Comparison of ENCODE assay signal across 12 cellular contexts in the genomic region with DNA sequence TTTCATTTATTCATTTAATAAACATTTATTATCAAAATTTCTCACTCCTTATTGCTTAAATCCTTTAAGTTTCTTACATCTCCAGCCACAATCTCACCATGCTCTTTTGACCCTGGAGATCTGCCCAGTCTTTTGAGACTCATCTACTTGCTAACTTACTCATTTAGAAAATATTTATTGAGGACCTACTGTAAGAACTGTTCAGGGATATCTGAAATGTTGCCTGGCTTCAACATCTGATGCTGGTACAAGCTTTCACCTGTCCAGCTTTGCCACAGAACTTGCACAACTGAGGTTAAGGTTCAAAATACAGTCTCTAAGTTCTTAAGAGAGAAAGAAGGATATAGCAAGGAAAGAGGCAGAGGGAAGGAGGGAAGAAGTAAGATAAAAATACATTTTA. TPM values are rescaled to one million over a fixed set of nuclear protein-coding genes. Genes with fewer than 3 reads are reported as not detected.
A peak's percentile ranks its signal among the peaks of the same experiment; 100 is the strongest.
DNase-seq lines count a peak whose midpoint lies in the region; ATAC-seq, FAIRE-seq and TF ChIP-seq lines count a peak whose summit lies in the region.
"Had no signal": no experiment of that assay in that cellular context is flagged by ENCODE, and none has a peak within 500 bp of the region (broad histone marks: within the 10 kb centered on the region; RNA-seq: fewer than 3 reads in every experiment).

No MANE protein-coding gene starts in this region.

- H4K20me1 ChIP-seq in PC-9 (ENCODE audit: insufficient read depth): 0 out of 2 replicates have a peak, but pooled peaks cover 3% of the 10 kb centered on the region
- no peaks in the 10 kb centered on the region for H4K20me1 ChIP-seq in osteoblast (ENCODE audit: insufficient read depth, low read length)

- H3K36me3 ChIP-seq in PC-9 (ENCODE audit: low read depth) (0 out of 2 replicates have a peak, but pooled peaks cover 6% of the 10 kb centered on the region), osteoblast (ENCODE audit: insufficient read depth, low read length) (peaks cover 13% of the 10 kb centered on the region)

- peak; percentile 56 for FAIRE-seq in GM19239 (lab: Jason Lieb, UNC)

- H3F3A ChIP-seq in PC-9 (ENCODE audit: insufficient read depth, low read depth): no peaks in the 10 kb centered on the region; the same call in 1 of the 2 replicates

- H3K4me3 ChIP-seq in PC-9: no peak overlapping the region
- H3K4me3 ChIP-seq in epithelial cell of esophagus (ENCODE audit: low read length): no peak overlapping the region
- no peak overlapping the region for H3K4me3 ChIP-seq in osteoblast (ENCODE audit: insufficient read depth, low read length)
- H3K4me3 ChIP-seq: MG63, smooth muscle cell, suprapubic skin had no signal

- BruUV-seq in PC-9 (replicated peaks; lab: Mats Ljungman, UMichigan): no TSS peak

- no peak for DNase-seq in GM19239 (ENCODE audit: insufficient read length, low spot score)
- DNase-seq in PC-9: no peak
- peak; percentile 32 for DNase-seq in epithelial cell of esophagus (ENCODE audit: low read depth)
- DNase-seq in osteoblast (ENCODE audit: insufficient read length, low spot score, missing footprints): no peak
- no peak for DNase-seq in H4 (ENCODE audit: low spot score)
- DNase-seq in activated CD4-positive, CD25-positive, alpha-beta regulatory T cell treated with anti-CD3 and anti-CD28 coated beads, Interleukin-2, amount 50 U/mL, for 72 hours: no peak
- DNase-seq: activated T-cell treated with anti-CD3 and anti-CD28 coated beads, Interleukin-2, amount 50 U/mL, for 1 hour; MG63 had no signal

- H3K79me2 ChIP-seq in PC-9 (ENCODE audit: low read depth) (no peaks in the 10 kb centered on the region), osteoblast (ENCODE audit: insufficient read depth, low read length) (peaks cover 9% of the 10 kb centered on the region)

- TF ChIP-seq CTCF in PC-9 (conservative IDR thresholded peaks at IDR 0.05): no peak
- TF ChIP-seq CTCF in epithelial cell of esophagus (IDR thresholded peaks at IDR 0.05; ENCODE audit: insufficient read depth, low read depth, low read length, missing control alignments): no peak
- no peak for TF ChIP-seq CTCF in osteoblast (IDR thresholded peaks at IDR 0.05; ENCODE audit: extremely low read depth, low read depth, low read length)

- H3K9me2 ChIP-seq in PC-9 (ENCODE audit: insufficient read depth): no peaks in the 10 kb centered on the region

- POLR2A ChIA-PET in PC-9 (lab: Charles Lee; ENCODE audit: unreplicated experiment): no interaction called here

- H3K9me3 ChIP-seq in PC-9 (ENCODE audit: insufficient read depth, low read depth) (no peaks in the 10 kb centered on the region), osteoblast (ENCODE audit: low read depth, low read length) (no peaks in the 10 kb centered on the region)
- H3K9me3 ChIP-seq: MG63, suprapubic skin had no signal

- H3K4me2 ChIP-seq in PC-9 (no peak overlapping the region), osteoblast (ENCODE audit: insufficient read depth, low read length) (no peak overlapping the region)
- H3K4me2 ChIP-seq: smooth muscle cell had no signal

- no peaks in the 10 kb centered on the region for H3K27me3 ChIP-seq in PC-9 (ENCODE audit: insufficient read depth, low read depth)
- no peaks in the 10 kb centered on the region for H3K27me3 ChIP-seq in osteoblast (ENCODE audit: insufficient read depth, low read length)
- H3K27me3 ChIP-seq: MG63, suprapubic skin had no signal

- intact Hi-C loops in PC-9 (cut with micrococcal nuclease; ENCODE audit: unreplicated experiment): no loop called here

- CTCF ChIA-PET in PC-9 (lab: Charles Lee): no interaction called here

- H3K4me1 ChIP-seq in PC-9 (replicated peaks; ENCODE audit: insufficient read depth) (peaks cover 5% of the 10 kb centered on the region), osteoblast (ENCODE audit: insufficient read depth, low read length) (peaks cover 26% of the 10 kb centered on the region)
- H3K4me1 ChIP-seq: suprapubic skin had no signal

- H3K27ac ChIP-seq in PC-9: peak overlapping the region; percentile 2; the same call in 1 of the 2 replicates
- H3K27ac ChIP-seq in osteoblast (ENCODE audit: low read depth, low read length): peak overlapping the region; percentile 10
- H3K27ac ChIP-seq: suprapubic skin had no signal

- ATAC-seq in HG03469 (IDR thresholded peaks at IDR 0.05; ENCODE audit: unreplicated experiment): no peak
- ATAC-seq: activated CD4-positive, CD25-positive, alpha-beta regulatory T cell treated with anti-CD3 and anti-CD28 coated beads, Interleukin-2, amount 50 U/mL, for 24 hours had no signal

- H2AFZ ChIP-seq in PC-9 (no peak overlapping the region), osteoblast (ENCODE audit: low read length) (no peak overlapping the region)

RNA-seq across cellular contexts. Expression of a gene that starts 17.5 kb away (rescaled TPM):
- total RNA-seq in PC-9 (2021) (7.8 TPM in 2 replicates), osteoblast (7.6 and 11.8 TPM in 2 replicates)
- total RNA-seq in H4 (2014; rRNA removed; shearing (Covaris generic)): 20.2 and 22.3 TPM in 2 replicates
